Comparison of ENCODE assay signal across 1 cellular context in the genomic region with DNA sequence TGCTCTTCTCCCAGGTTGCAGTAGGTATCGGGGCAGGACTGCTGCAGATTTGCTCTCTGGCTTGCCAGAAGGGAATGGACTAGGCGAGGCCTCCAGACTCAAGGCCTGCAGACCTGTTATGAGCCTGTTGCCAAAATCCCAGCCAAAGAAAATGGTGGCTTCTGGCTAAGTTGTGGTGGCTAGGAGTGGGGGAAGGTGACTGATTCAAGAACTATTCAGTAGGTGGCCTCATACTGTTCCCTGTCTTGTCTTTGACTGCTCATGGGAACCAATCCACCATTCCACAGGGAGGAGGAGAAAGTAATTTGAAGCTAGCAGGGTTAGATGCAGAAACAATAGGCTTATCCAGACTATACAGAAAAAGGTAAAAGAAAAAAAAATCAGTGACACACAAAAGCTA.
TF ChIP-seq lines count a peak whose summit lies in the region.

No MANE protein-coding gene starts in this region.

TF ChIP-seq in GM12878, 131 proteins besides CTCF, POLR2A, EP300 and RAD21 (continued from another document):
- TF ChIP-seq, protein P1, sequence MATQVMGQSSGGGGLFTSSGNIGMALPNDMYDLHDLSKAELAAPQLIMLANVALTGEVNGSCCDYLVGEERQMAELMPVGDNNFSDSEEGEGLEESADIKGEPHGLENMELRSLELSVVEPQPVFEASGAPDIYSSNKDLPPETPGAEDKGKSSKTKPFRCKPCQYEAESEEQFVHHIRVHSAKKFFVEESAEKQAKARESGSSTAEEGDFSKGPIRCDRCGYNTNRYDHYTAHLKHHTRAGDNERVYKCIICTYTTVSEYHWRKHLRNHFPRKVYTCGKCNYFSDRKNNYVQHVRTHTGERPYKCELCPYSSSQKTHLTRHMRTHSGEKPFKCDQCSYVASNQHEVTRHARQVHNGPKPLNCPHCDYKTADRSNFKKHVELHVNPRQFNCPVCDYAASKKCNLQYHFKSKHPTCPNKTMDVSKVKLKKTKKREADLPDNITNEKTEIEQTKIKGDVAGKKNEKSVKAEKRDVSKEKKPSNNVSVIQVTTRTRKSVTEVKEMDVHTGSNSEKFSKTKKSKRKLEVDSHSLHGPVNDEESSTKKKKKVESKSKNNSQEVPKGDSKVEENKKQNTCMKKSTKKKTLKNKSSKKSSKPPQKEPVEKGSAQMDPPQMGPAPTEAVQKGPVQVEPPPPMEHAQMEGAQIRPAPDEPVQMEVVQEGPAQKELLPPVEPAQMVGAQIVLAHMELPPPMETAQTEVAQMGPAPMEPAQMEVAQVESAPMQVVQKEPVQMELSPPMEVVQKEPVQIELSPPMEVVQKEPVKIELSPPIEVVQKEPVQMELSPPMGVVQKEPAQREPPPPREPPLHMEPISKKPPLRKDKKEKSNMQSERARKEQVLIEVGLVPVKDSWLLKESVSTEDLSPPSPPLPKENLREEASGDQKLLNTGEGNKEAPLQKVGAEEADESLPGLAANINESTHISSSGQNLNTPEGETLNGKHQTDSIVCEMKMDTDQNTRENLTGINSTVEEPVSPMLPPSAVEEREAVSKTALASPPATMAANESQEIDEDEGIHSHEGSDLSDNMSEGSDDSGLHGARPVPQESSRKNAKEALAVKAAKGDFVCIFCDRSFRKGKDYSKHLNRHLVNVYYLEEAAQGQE (IDR thresholded peaks at IDR 0.05; ENCODE audit: low read depth, low read length), result no peak
- TF ChIP-seq CBFB (IDR thresholded peaks at IDR 0.05; ENCODE audit: low read depth), result no peak
- TF ChIP-seq, protein P2, sequence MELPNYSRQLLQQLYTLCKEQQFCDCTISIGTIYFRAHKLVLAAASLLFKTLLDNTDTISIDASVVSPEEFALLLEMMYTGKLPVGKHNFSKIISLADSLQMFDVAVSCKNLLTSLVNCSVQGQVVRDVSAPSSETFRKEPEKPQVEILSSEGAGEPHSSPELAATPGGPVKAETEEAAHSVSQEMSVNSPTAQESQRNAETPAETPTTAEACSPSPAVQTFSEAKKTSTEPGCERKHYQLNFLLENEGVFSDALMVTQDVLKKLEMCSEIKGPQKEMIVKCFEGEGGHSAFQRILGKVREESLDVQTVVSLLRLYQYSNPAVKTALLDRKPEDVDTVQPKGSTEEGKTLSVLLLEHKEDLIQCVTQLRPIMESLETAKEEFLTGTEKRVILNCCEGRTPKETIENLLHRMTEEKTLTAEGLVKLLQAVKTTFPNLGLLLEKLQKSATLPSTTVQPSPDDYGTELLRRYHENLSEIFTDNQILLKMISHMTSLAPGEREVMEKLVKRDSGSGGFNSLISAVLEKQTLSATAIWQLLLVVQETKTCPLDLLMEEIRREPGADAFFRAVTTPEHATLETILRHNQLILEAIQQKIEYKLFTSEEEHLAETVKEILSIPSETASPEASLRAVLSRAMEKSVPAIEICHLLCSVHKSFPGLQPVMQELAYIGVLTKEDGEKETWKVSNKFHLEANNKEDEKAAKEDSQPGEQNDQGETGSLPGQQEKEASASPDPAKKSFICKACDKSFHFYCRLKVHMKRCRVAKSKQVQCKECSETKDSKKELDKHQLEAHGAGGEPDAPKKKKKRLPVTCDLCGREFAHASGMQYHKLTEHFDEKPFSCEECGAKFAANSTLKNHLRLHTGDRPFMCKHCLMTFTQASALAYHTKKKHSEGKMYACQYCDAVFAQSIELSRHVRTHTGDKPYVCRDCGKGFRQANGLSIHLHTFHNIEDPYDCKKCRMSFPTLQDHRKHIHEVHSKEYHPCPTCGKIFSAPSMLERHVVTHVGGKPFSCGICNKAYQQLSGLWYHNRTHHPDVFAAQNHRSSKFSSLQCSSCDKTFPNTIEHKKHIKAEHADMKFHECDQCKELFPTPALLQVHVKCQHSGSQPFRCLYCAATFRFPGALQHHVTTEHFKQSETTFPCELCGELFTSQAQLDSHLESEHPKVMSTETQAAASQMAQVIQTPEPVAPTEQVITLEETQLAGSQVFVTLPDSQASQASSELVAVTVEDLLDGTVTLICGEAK (IDR thresholded peaks at IDR 0.05; ENCODE audit: borderline replicate concordance), result no peak
- TF ChIP-seq JUNB (IDR thresholded peaks at IDR 0.05), result no peak
- TF ChIP-seq RELB (IDR thresholded peaks at IDR 0.05; ENCODE audit: low read depth), result no peak
- TF ChIP-seq, protein P3, sequence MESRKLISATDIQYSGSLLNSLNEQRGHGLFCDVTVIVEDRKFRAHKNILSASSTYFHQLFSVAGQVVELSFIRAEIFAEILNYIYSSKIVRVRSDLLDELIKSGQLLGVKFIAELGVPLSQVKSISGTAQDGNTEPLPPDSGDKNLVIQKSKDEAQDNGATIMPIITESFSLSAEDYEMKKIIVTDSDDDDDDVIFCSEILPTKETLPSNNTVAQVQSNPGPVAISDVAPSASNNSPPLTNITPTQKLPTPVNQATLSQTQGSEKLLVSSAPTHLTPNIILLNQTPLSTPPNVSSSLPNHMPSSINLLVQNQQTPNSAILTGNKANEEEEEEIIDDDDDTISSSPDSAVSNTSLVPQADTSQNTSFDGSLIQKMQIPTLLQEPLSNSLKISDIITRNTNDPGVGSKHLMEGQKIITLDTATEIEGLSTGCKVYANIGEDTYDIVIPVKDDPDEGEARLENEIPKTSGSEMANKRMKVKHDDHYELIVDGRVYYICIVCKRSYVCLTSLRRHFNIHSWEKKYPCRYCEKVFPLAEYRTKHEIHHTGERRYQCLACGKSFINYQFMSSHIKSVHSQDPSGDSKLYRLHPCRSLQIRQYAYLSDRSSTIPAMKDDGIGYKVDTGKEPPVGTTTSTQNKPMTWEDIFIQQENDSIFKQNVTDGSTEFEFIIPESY (IDR thresholded peaks at IDR 0.05), result no peak
- no peak for TF ChIP-seq SIX5 (IDR thresholded peaks at IDR 0.05; ENCODE audit: low read depth, low read length, severe bottlenecking)
- TF ChIP-seq CHD2 (IDR thresholded peaks at IDR 0.05; ENCODE audit: borderline replicate concordance, low read depth, low read length), result no peak
- TF ChIP-seq ZBTB4 (CRISPR knock-in tag; IDR thresholded peaks at IDR 0.05), result no peak
- no peak for TF ChIP-seq MTA3 (IDR thresholded peaks at IDR 0.05; ENCODE audit: borderline replicate concordance, low read length)
- no peak for TF ChIP-seq MXI1 (IDR thresholded peaks at IDR 0.05; ENCODE audit: low read depth, low read length)
- no peak for TF ChIP-seq NR2C2 (IDR thresholded peaks at IDR 0.05; ENCODE audit: borderline replicate concordance, control insufficient read depth, insufficient read length, low read depth)
- TF ChIP-seq KAT2A (conservative IDR thresholded peaks at IDR 0.05; ENCODE audit: control insufficient read depth, low read depth, low read length), result no peak
